ENCODE assay signal across 22 cellular contexts in genomic region chr10:4451512-4451911, GRCh38.
DNase-seq lines count a peak whose midpoint lies in the region; ATAC-seq and TF ChIP-seq lines count a peak whose summit lies in the region.
"Had no signal": no experiment of that assay in that cellular context is flagged by ENCODE, and none has a peak within 500 bp of the region (broad histone marks: within the 10 kb centered on the region; RNA-seq: fewer than 3 reads in every experiment).

No MANE protein-coding gene starts in this region.

- H3K4me3 Mint-ChIP-seq in type B pancreatic cell, result peak overlapping the region; percentile 63
- no peak overlapping the region for H3K4me3 Mint-ChIP-seq in activated T-cell treated with anti-CD3 and anti-CD28 coated beads, Interleukin-2, amount 50 U/mL, for 4 hours
- no peak overlapping the region for H3K4me3 Mint-ChIP-seq in activated T-cell treated with anti-CD3 and anti-CD28 coated beads, Interleukin-2, amount 50 U/mL, for 72 hours
- H3K4me3 Mint-ChIP-seq: endodermal cell; mesothelial cell of epicardium; natural killer cell treated with Interleukin-12 subunit alpha and Interleukin-12 subunit beta and Interleukin-15 and Interleukin-18, amount 100 ng/mL, for 72 hours; stimulated activated memory B cell treated with anti-CD40 and anti-IgM and Interleukin-4, amounts not matched to agents 10 μg/mL and 1 μg/mL and 100 μg/mL, for 72 hours had no signal

- no peak overlapping the region for H2AFZ ChIP-seq in OCI-LY7 (ENCODE audit: low read length)

- peaks cover 21% of the 10 kb centered on the region for H3K4me1 Mint-ChIP-seq in type B pancreatic cell (ENCODE audit: unreplicated experiment)
- peaks cover 7% of the 10 kb centered on the region for H3K4me1 Mint-ChIP-seq in activated T-cell treated with anti-CD3 and anti-CD28 coated beads, Interleukin-2, amount 50 U/mL, for 4 hours (ENCODE audit: low read depth)
- H3K4me1 Mint-ChIP-seq in activated T-cell treated with anti-CD3 and anti-CD28 coated beads, Interleukin-2, amount 50 U/mL, for 72 hours (ENCODE audit: low read depth), result peaks cover 15% of the 10 kb centered on the region

- TF ChIP-seq CTCF in type B pancreatic cell (conservative IDR thresholded peaks at IDR 0.05) (no peak), OCI-LY7 (conservative IDR thresholded peaks at IDR 0.05; ENCODE audit: low read length) (no peak)

- peak overlapping the region; percentile 66 for H3K9ac ChIP-seq in adipocyte (ENCODE audit: low read length)
- H3K9ac ChIP-seq: KMS-11 had no signal

- no peaks in the 10 kb centered on the region for H3K27me3 ChIP-seq in adipocyte (replicated peaks; ENCODE audit: control insufficient read depth, insufficient read depth, low read length)
- H3K27me3 ChIP-seq: body of pancreas had no signal

- no peaks in the 10 kb centered on the region for H3K36me3 ChIP-seq in adipocyte (ENCODE audit: control insufficient read depth, insufficient read depth, low read length, severe bottlenecking)
- H3K36me3 ChIP-seq in mesodermal cell (ENCODE audit: control insufficient read depth, insufficient read depth, low read length), result no peaks in the 10 kb centered on the region
- no peaks in the 10 kb centered on the region for H3K36me3 ChIP-seq in OCI-LY7 (ENCODE audit: insufficient read depth, low read length)
- H3K36me3 ChIP-seq: thoracic aorta had no signal

- H3K9me3 Mint-ChIP-seq in type B pancreatic cell, result peaks cover 5% of the 10 kb centered on the region
- no peaks in the 10 kb centered on the region for H3K9me3 Mint-ChIP-seq in activated T-cell treated with anti-CD3 and anti-CD28 coated beads, Interleukin-2, amount 50 U/mL, for 4 hours
- no peaks in the 10 kb centered on the region for H3K9me3 Mint-ChIP-seq in activated T-cell treated with anti-CD3 and anti-CD28 coated beads, Interleukin-2, amount 50 U/mL, for 72 hours
- H3K9me3 Mint-ChIP-seq: endodermal cell; mesothelial cell of epicardium; natural killer cell treated with Interleukin-12 subunit alpha and Interleukin-12 subunit beta and Interleukin-15 and Interleukin-18, amount 100 ng/mL, for 72 hours; stimulated activated memory B cell treated with anti-CD40 and anti-IgM and Interleukin-4, amounts not matched to agents 10 μg/mL and 1 μg/mL and 100 μg/mL, for 72 hours had no signal

- H3K27me3 Mint-ChIP-seq in type B pancreatic cell, result no peaks in the 10 kb centered on the region
- no peaks in the 10 kb centered on the region for H3K27me3 Mint-ChIP-seq in activated T-cell treated with anti-CD3 and anti-CD28 coated beads, Interleukin-2, amount 50 U/mL, for 4 hours (ENCODE audit: low read depth)
- peaks cover 31% of the 10 kb centered on the region for H3K27me3 Mint-ChIP-seq in activated T-cell treated with anti-CD3 and anti-CD28 coated beads, Interleukin-2, amount 50 U/mL, for 72 hours (ENCODE audit: low read depth)
- H3K27me3 Mint-ChIP-seq: progenitor cell of endocrine pancreas had no signal

- BruUV-seq in OCI-LY7 (replicated peaks; lab: Mats Ljungman, UMichigan), result no TSS peak

- DNase-seq in NCI-H1436 (lab: John Stamatoyannopoulos, UW), result peak; percentile 1
- DNase-seq in NCI-H1436 treated with DMSO at 0.1 percent for 48 hours (lab: John Stamatoyannopoulos, UW), result no peak
- DNase-seq in adipocyte (ENCODE audit: low read depth), result no peak
- no peak for DNase-seq in type B pancreatic cell (ENCODE audit: extremely low spot score, unreplicated experiment)
- no peak for DNase-seq in activated T-cell treated with anti-CD3 and anti-CD28 coated beads, Interleukin-2, amount 50 U/mL, for 4 hours
- DNase-seq in activated T-cell treated with anti-CD3 and anti-CD28 coated beads, Interleukin-2, amount 50 U/mL, for 72 hours, result no peak
- no peak for DNase-seq in OCI-LY7 (ENCODE audit: low spot score)
- DNase-seq: activated effector memory CD4-positive, alpha-beta T cell treated with Interleukin-2 at 50 U/mL for 16 hours; body of pancreas; endodermal cell; NCI-H1694 treated with DMSO at 0.1 percent for 48 hours; NCI-H2227 treated with DMSO at 0.1 percent for 48 hours had no signal

- 40 to 72% methylated on average over 1 to 3 of the region's 4 CpGs for WGBS in mesodermal cell (ENCODE audit: insufficient coverage in 2 of 2), 2 experiments

- H3K4me1 ChIP-seq in adipocyte (ENCODE audit: control insufficient read depth, insufficient read depth, low read length) (peaks cover 11% of the 10 kb centered on the region), mesodermal cell (ENCODE audit: control insufficient read depth, insufficient read depth, low read length, poor library complexity, severe bottlenecking) (peaks cover 12% of the 10 kb centered on the region), OCI-LY7 (ENCODE audit: insufficient read depth, low read length, poor library complexity, severe bottlenecking) (no peaks in the 10 kb centered on the region)
- H3K4me1 ChIP-seq: body of pancreas had no signal

- no peak overlapping the region for H3K27ac Mint-ChIP-seq in type B pancreatic cell
- H3K27ac Mint-ChIP-seq in activated T-cell treated with anti-CD3 and anti-CD28 coated beads, Interleukin-2, amount 50 U/mL, for 72 hours, result no peak overlapping the region
- H3K27ac Mint-ChIP-seq: endodermal cell; mesothelial cell of epicardium; natural killer cell treated with Interleukin-12 subunit alpha and Interleukin-12 subunit beta and Interleukin-15 and Interleukin-18, amount 100 ng/mL, for 72 hours; progenitor cell of endocrine pancreas; stimulated activated memory B cell treated with anti-CD40 and anti-IgM and Interleukin-4, amounts not matched to agents 10 μg/mL and 1 μg/mL and 100 μg/mL, for 72 hours had no signal

- no peaks in the 10 kb centered on the region for H3K36me3 Mint-ChIP-seq in type B pancreatic cell
- no peaks in the 10 kb centered on the region for H3K36me3 Mint-ChIP-seq in activated T-cell treated with anti-CD3 and anti-CD28 coated beads, Interleukin-2, amount 50 U/mL, for 4 hours (ENCODE audit: insufficient read depth)
- H3K36me3 Mint-ChIP-seq in activated T-cell treated with anti-CD3 and anti-CD28 coated beads, Interleukin-2, amount 50 U/mL, for 72 hours (ENCODE audit: insufficient read depth in 2 of 2), result no peaks in the 10 kb centered on the region
- H3K36me3 Mint-ChIP-seq: mesothelial cell of epicardium; natural killer cell treated with Interleukin-12 subunit alpha and Interleukin-12 subunit beta and Interleukin-15 and Interleukin-18, amount 100 ng/mL, for 72 hours; stimulated activated memory B cell treated with anti-CD40 and anti-IgM and Interleukin-4, amounts not matched to agents 10 μg/mL and 1 μg/mL and 100 μg/mL, for 72 hours had no signal

- H3K4me2 ChIP-seq in OCI-LY7 (ENCODE audit: low read length), result no peak overlapping the region
- H3K4me2 ChIP-seq: KMS-11 had no signal

- H3K4me3 ChIP-seq in adipocyte (ENCODE audit: low read length) (peak overlapping the region; percentile 63), mesodermal cell (ENCODE audit: extremely low read depth, insufficient read depth, low read length, poor library complexity, severe bottlenecking) (no peak overlapping the region), OCI-LY7 (ENCODE audit: low read depth, low read length, poor library complexity, severe bottlenecking) (no peak overlapping the region)
- H3K4me3 ChIP-seq: body of pancreas, skin epidermis, thoracic aorta had no signal

- intact Hi-C loops in OCI-LY7 (cut with micrococcal nuclease; ENCODE audit: unreplicated experiment), result no loop called here

- H4K20me1 ChIP-seq in OCI-LY7 (ENCODE audit: insufficient read depth, low read length), result no peaks in the 10 kb centered on the region

- peak overlapping the region; percentile 50 for H3K27ac ChIP-seq in mesodermal cell (ENCODE audit: low read depth, low read length, severe bottlenecking)
- no peak overlapping the region for H3K27ac ChIP-seq in OCI-LY7 (ENCODE audit: low read depth, low read length, poor library complexity, severe bottlenecking)
- H3K27ac ChIP-seq: 22Rv1, body of pancreas, KMS-11, thoracic aorta had no signal

- no peaks in the 10 kb centered on the region for H3K9me2 ChIP-seq in OCI-LY7 (ENCODE audit: insufficient read depth, low read length)

- H3K9me3 ChIP-seq in adipocyte (ENCODE audit: control insufficient read depth, low read length) (no peaks in the 10 kb centered on the region), mesodermal cell (ENCODE audit: control insufficient read depth, low read length) (no peaks in the 10 kb centered on the region), OCI-LY7 (ENCODE audit: low read length) (no peaks in the 10 kb centered on the region)
- H3K9me3 ChIP-seq: body of pancreas, thoracic aorta had no signal

- no peak for ATAC-seq in activated T-cell treated with anti-CD3 and anti-CD28 coated beads, Interleukin-2, amount 50 U/mL, for 4 hours
- ATAC-seq in activated T-cell treated with anti-CD3 and anti-CD28 coated beads, Interleukin-2, amount 50 U/mL, for 72 hours (replicated peaks in 1 of 2), result no peak
- ATAC-seq: body of pancreas; HCT116; natural killer cell treated with Interleukin-12 subunit alpha and Interleukin-12 subunit beta and Interleukin-15 and Interleukin-18, amount 100 ng/mL, for 72 hours; stimulated activated memory B cell treated with anti-CD40 and anti-IgM and Interleukin-4, amounts not matched to agents 10 μg/mL and 1 μg/mL and 100 μg/mL, for 72 hours had no signal

- H3K79me2 ChIP-seq in OCI-LY7 (ENCODE audit: insufficient read depth, low read depth, low read length), result no peaks in the 10 kb centered on the region

- CTCF ChIA-PET in OCI-LY7 (lab: Charles Lee; ENCODE audit: unreplicated experiment), result no interaction called here

- POLR2A ChIA-PET in OCI-LY7 (lab: Charles Lee), result no interaction called here
